Comparison of ENCODE assay signal across 13 cellular contexts in the genomic region with DNA sequence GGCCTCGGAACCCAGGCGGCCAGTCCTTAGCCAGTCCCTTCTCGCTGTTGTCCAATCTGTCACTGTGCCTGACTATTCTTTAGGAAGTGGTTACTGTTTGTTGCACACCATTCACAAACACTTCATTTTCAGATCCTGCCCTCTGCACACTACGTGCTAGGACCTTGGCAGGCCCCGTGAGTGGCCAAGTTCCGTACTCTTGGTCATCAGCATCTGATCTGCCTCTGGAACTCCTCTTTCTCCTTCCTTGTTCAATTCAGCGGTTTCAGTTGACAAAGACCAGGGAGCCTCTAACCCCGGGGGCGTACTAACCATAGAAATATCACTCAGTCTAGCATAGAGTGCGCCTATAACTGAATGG.
DNase-seq lines count a peak whose midpoint lies in the region; FAIRE-seq and TF ChIP-seq lines count a peak whose summit lies in the region.
"Had no signal": no experiment of that assay in that cellular context is flagged by ENCODE, and none has a peak within 500 bp of the region (broad histone marks: within the 10 kb centered on the region; RNA-seq: fewer than 3 reads in every experiment).

No MANE protein-coding gene starts in this region.

- H3K4me1 ChIP-seq in A673 (ENCODE audit: insufficient read depth, low read length, poor library complexity, severe bottlenecking) (peaks cover 54% of the 10 kb centered on the region), HUES6 (ENCODE audit: control insufficient read depth, insufficient read depth, low read length) (peaks cover 33% of the 10 kb centered on the region)

- DNase-seq in A673 (ENCODE audit: low spot score) (no peak), urothelium cell line (ENCODE audit: low spot score) (no peak), NCI-H774 (lab: John Stamatoyannopoulos, UW) (no peak), superior temporal gyrus (ENCODE audit: extremely low spot score) (no peak), HuH-7.5 (ENCODE audit: low spot score) (no peak)
- DNase-seq: activated CD4-positive, alpha-beta T cell treated with anti-CD3 and anti-CD28 coated beads, Interleukin-2, amount 10 ng/mL, durations not matched to agents 7 days and 5 days; activated naive CD4-positive, alpha-beta T cell treated with anti-CD3 and anti-CD28 coated beads, Interleukin-2, amount 10 ng/mL, durations not matched to agents 7 days and 5 days; effector CD8-positive, alpha-beta T cell; NCI-H2081; testis had no signal

- no peaks in the 10 kb centered on the region for H3K9me3 Mint-ChIP-seq in brain
- no peaks in the 10 kb centered on the region for H3K9me3 Mint-ChIP-seq in nephron
- H3K9me3 Mint-ChIP-seq: activated CD4-positive, alpha-beta T cell treated with anti-CD3 and anti-CD28 coated beads, Interleukin-2, amount 10 ng/mL, durations not matched to agents 7 days and 5 days; activated naive CD4-positive, alpha-beta T cell treated with anti-CD3 and anti-CD28 coated beads, Interleukin-2, amount 10 ng/mL, durations not matched to agents 7 days and 5 days had no signal

- no peaks in the 10 kb centered on the region for H3K9me3 ChIP-seq in A673 (ENCODE audit: low read depth, low read length, poor library complexity, severe bottlenecking)
- H3K9me3 ChIP-seq in HUES6 (ENCODE audit: control insufficient read depth, insufficient read depth, low read depth, low read length) = no peaks in the 10 kb centered on the region
- H3K9me3 ChIP-seq: testis had no signal

- H3K36me3 ChIP-seq in A673 (ENCODE audit: insufficient read depth, low read length, poor library complexity, severe bottlenecking) (no peaks in the 10 kb centered on the region), HUES6 (ENCODE audit: control insufficient read depth, insufficient read depth, low read length) (no peaks in the 10 kb centered on the region)

- POLR2A ChIA-PET in A673 (lab: Charles Lee; ENCODE audit: low non-redundant PET) = no interaction called here

- no peak overlapping the region for H3K9ac ChIP-seq in HUES6 (ENCODE audit: low read length)

- no TSS peak for BruUV-seq in A673 (replicated peaks; lab: Mats Ljungman, UMichigan)

- no peak for TF ChIP-seq CTCF in A673 (conservative IDR thresholded peaks at IDR 0.05; ENCODE audit: low read depth, low read length)
- no peak for TF ChIP-seq CTCF in brain (conservative IDR thresholded peaks at IDR 0.05)
- no peak for TF ChIP-seq CTCF in nephron (IDR thresholded peaks at IDR 0.05; ENCODE audit: unreplicated experiment in 3 of 3)

- peak overlapping the region; percentile 29 for H3K4me3 ChIP-seq in A673 (ENCODE audit: low read depth, low read length, poor library complexity, severe bottlenecking)
- peak overlapping the region; percentile 43; the same call in 1 of the 2 replicates for H3K4me3 ChIP-seq in HUES6 (ENCODE audit: low read depth, low read length)
- H3K4me3 ChIP-seq: testis had no signal

- intact Hi-C loops in A673 (cut with micrococcal nuclease; ENCODE audit: unreplicated experiment) = loop anchor here (2.0 kb wide), 2 partner anchors 111 to 517 kb away; no protein-coding TSS in a partner anchor

- CTCF ChIA-PET in A673 (lab: Charles Lee) = interaction anchor here (1.1 kb wide), 1 partner anchor 9 kb away, joined by 3 read pairs; no protein-coding TSS in a partner anchor

- H3K4me1 Mint-ChIP-seq in brain (peaks cover 33% of the 10 kb centered on the region), nephron (peaks cover 60% of the 10 kb centered on the region)

- H3K27me3 Mint-ChIP-seq in brain (peaks cover 14% of the 10 kb centered on the region), nephron (ENCODE audit: low read depth) (peaks cover 25% of the 10 kb centered on the region)

- H3K36me3 Mint-ChIP-seq in brain (no peaks in the 10 kb centered on the region), nephron (ENCODE audit: low read depth) (no peaks in the 10 kb centered on the region)
- H3K36me3 Mint-ChIP-seq: activated naive CD4-positive, alpha-beta T cell treated with anti-CD3 and anti-CD28 coated beads, Interleukin-2, amount 10 ng/mL, durations not matched to agents 7 days and 5 days had no signal

- H3K4me3 Mint-ChIP-seq in brain = peak overlapping the region in 3 of 5 experiments; percentile 30 to 62 (median 47)
- H3K4me3 Mint-ChIP-seq in nephron = peak overlapping the region; percentile 40 to 75 (median 51)
- H3K4me3 Mint-ChIP-seq: activated CD4-positive, alpha-beta T cell treated with anti-CD3 and anti-CD28 coated beads, Interleukin-2, amount 10 ng/mL, durations not matched to agents 7 days and 5 days; activated naive CD4-positive, alpha-beta T cell treated with anti-CD3 and anti-CD28 coated beads, Interleukin-2, amount 10 ng/mL, durations not matched to agents 7 days and 5 days had no signal

- peak overlapping the region; percentile 87 for H3K27ac ChIP-seq in A673 (ENCODE audit: low read depth, low read length, poor library complexity, severe bottlenecking)
- H3K27ac ChIP-seq in HUES6 (ENCODE audit: low read depth, low read length) = no peak overlapping the region

- H3K27ac Mint-ChIP-seq in brain = peak overlapping the region in 2 of 5 experiments; percentile 66 to 77
- H3K27ac Mint-ChIP-seq in nephron = peak overlapping the region; percentile 93 to 99 (median 97)
- H3K27ac Mint-ChIP-seq: activated naive CD4-positive, alpha-beta T cell treated with anti-CD3 and anti-CD28 coated beads, Interleukin-2, amount 10 ng/mL, durations not matched to agents 7 days and 5 days had no signal

- H3K27me3 ChIP-seq in A673 (replicated peaks; ENCODE audit: insufficient read depth, low read depth, low read length, poor library complexity) (no peaks in the 10 kb centered on the region), HUES6 (ENCODE audit: control insufficient read depth, insufficient read depth, low read length) (no peaks in the 10 kb centered on the region)
- H3K27me3 ChIP-seq: testis had no signal

- no peak for FAIRE-seq in urothelium cell line (lab: Jason Lieb, UNC)
